26 cellular contexts compared by ENCODE assay signal in genomic region chr6:21967282-21967681, GRCh38.
"Had no signal": no experiment of that assay in that cellular context is flagged by ENCODE, and none has a peak within 500 bp of the region (broad histone marks: within the 10 kb centered on the region; RNA-seq: fewer than 3 reads in every experiment).

No MANE protein-coding gene starts in this region.

- H3K4me3 ChIP-seq: breast epithelium, left ventricle myocardium inferior, pancreas, right atrium auricular region, testis had no signal

- H3K9me3 Mint-ChIP-seq: activated CD4-positive, alpha-beta memory T cell treated with anti-CD3 and anti-CD28 coated beads for 36 hours; activated CD4-positive, alpha-beta T cell treated with anti-CD3 and anti-CD28 coated beads, Interleukin-2, amount 10 ng/mL, durations not matched to agents 24 days and 14 days; activated T-cell treated with anti-CD3 and anti-CD28 coated beads, Interleukin-2, amount 50 U/mL, for 24 hours; activated T-helper 17 cell treated with anti-CD3 and anti-CD28 coated beads, Interleukin-2, amount 50 U/mL, for 72 hours; central memory CD8-positive, alpha-beta T cell; dendritic cell treated with granulocyte-macrophage colony-stimulating factor and Interleukin-4, amounts not matched to agents 40 ng/mL and 50 ng/mL, for 4 days; endodermal cell; neural crest cell had no signal

- ATAC-seq: activated T-helper 17 cell treated with anti-CD3 and anti-CD28 coated beads, Interleukin-2, amount 50 U/mL, for 72 hours; esophagus mucosa; foreskin keratinocyte; pancreas; stimulated activated naive CD8-positive, alpha-beta T cell treated with anti-CD3 and anti-CD28 coated beads, Interleukin-15, Interleukin-2, amounts not matched to agents 100 U/mL and 50 U/mL, for 24 hours had no signal

- H3K27me3 Mint-ChIP-seq: activated CD4-positive, alpha-beta memory T cell treated with anti-CD3 and anti-CD28 coated beads for 36 hours; activated T-cell treated with anti-CD3 and anti-CD28 coated beads, Interleukin-2, amount 50 U/mL, for 24 hours; activated T-helper 17 cell treated with anti-CD3 and anti-CD28 coated beads, Interleukin-2, amount 50 U/mL, for 72 hours; central memory CD8-positive, alpha-beta T cell; dendritic cell treated with granulocyte-macrophage colony-stimulating factor and Interleukin-4, amounts not matched to agents 40 ng/mL and 50 ng/mL, for 4 days; naive B cell had no signal

- H3K36me3 Mint-ChIP-seq: activated CD4-positive, alpha-beta memory T cell treated with anti-CD3 and anti-CD28 coated beads for 36 hours; naive B cell had no signal

- H3K9me3 ChIP-seq: breast epithelium, left ventricle myocardium inferior, pancreas, right atrium auricular region, testis had no signal

- H3K4me3 Mint-ChIP-seq: activated CD4-positive, alpha-beta memory T cell treated with anti-CD3 and anti-CD28 coated beads for 36 hours; activated CD4-positive, alpha-beta T cell treated with anti-CD3 and anti-CD28 coated beads, Interleukin-2, amount 10 ng/mL, durations not matched to agents 24 days and 14 days; activated T-cell treated with anti-CD3 and anti-CD28 coated beads, Interleukin-2, amount 50 U/mL, for 24 hours; activated T-helper 17 cell treated with anti-CD3 and anti-CD28 coated beads, Interleukin-2, amount 50 U/mL, for 72 hours; central memory CD8-positive, alpha-beta T cell; dendritic cell treated with granulocyte-macrophage colony-stimulating factor and Interleukin-4, amounts not matched to agents 40 ng/mL and 50 ng/mL, for 4 days; endodermal cell; naive B cell; neural crest cell had no signal

- H3K27me3 ChIP-seq: breast epithelium, foreskin keratinocyte, pancreas, right atrium auricular region, testis had no signal

- H3K27ac ChIP-seq: breast epithelium, foreskin keratinocyte, left ventricle myocardium inferior, pancreas, right atrium auricular region, testis had no signal

- H3K4me1 Mint-ChIP-seq: activated T-helper 17 cell treated with anti-CD3 and anti-CD28 coated beads, Interleukin-2, amount 50 U/mL, for 72 hours; central memory CD8-positive, alpha-beta T cell had no signal

- H3K36me3 ChIP-seq: breast epithelium, left ventricle myocardium inferior, pancreas, right atrium auricular region had no signal

- DNase-seq: activated CD4-positive, alpha-beta memory T cell treated with anti-CD3 and anti-CD28 coated beads for 36 hours; activated CD4-positive, alpha-beta T cell treated with anti-CD3 and anti-CD28 coated beads, Interleukin-2, amount 10 ng/mL, durations not matched to agents 24 days and 14 days; activated CD4-positive, CD25-positive, alpha-beta regulatory T cell treated with anti-CD3 and anti-CD28 coated beads, Interleukin-2, amount 50 U/mL, for 72 hours; activated CD8-positive, alpha-beta memory T cell treated with anti-CD3 and anti-CD28 coated beads, Interleukin-2, amount 50 U/mL, for 4 hours; activated gamma-delta T cell treated with Interleukin-2 at 50 U/mL for 16 hours; activated naive CD4-positive, alpha-beta T cell treated with anti-CD3 and anti-CD28 coated beads, Interleukin-2, amount 50 U/mL, for 16 hours; activated T-cell treated with anti-CD3 and anti-CD28 coated beads, Interleukin-2, amount 50 U/mL, for 24 hours; amniotic stem cell; endodermal cell; foreskin keratinocyte; left ventricle myocardium inferior; naive B cell; nucleus accumbens; pancreas; stimulated activated CD4-positive, alpha-beta T cell treated with anti-CD3 and anti-CD28 coated beads, Interleukin-2, amount 100 ng/mL, for 48 hours; stimulated activated naive CD8-positive, alpha-beta T cell treated with anti-CD3 and anti-CD28 coated beads, Interleukin-15, Interleukin-2, amounts not matched to agents 100 U/mL and 50 U/mL, for 24 hours; T-helper 9 cell; testis; trophoblast cell had no signal

- H3K4me1 ChIP-seq: breast epithelium, foreskin keratinocyte, pancreas, testis had no signal

- H3K27ac Mint-ChIP-seq: activated CD4-positive, alpha-beta memory T cell treated with anti-CD3 and anti-CD28 coated beads for 36 hours; activated CD4-positive, alpha-beta T cell treated with anti-CD3 and anti-CD28 coated beads, Interleukin-2, amount 10 ng/mL, durations not matched to agents 24 days and 14 days; activated T-cell treated with anti-CD3 and anti-CD28 coated beads, Interleukin-2, amount 50 U/mL, for 24 hours; activated T-helper 17 cell treated with anti-CD3 and anti-CD28 coated beads, Interleukin-2, amount 50 U/mL, for 72 hours; dendritic cell treated with granulocyte-macrophage colony-stimulating factor and Interleukin-4, amounts not matched to agents 40 ng/mL and 50 ng/mL, for 4 days; endodermal cell had no signal
